In genomic region chr6:109050447-109051102, GRCh38 we compare ENCODE assay signal across 17 cellular contexts. TPM values are rescaled to one million over a fixed set of nuclear protein-coding genes. Genes with fewer than 3 reads are reported as not detected.
A peak's percentile ranks its signal among the peaks of the same experiment; 100 is the strongest.
DNase-seq lines count a peak whose midpoint lies in the region; TF ChIP-seq lines count a peak whose summit lies in the region.
"Had no signal": no experiment of that assay in that cellular context is flagged by ENCODE, and none has a peak within 500 bp of the region (broad histone marks: within the 10 kb centered on the region; RNA-seq: fewer than 3 reads in every experiment).

No MANE protein-coding gene starts in this region.

- H3K36me3 ChIP-seq in HEK293 (ENCODE audit: control insufficient read depth in 2 of 2, insufficient read depth in 1 of 2, low read length in 2 of 2) (no peaks in the 10 kb centered on the region), mammary epithelial cell (ENCODE audit: insufficient read depth, low read length) (no peaks in the 10 kb centered on the region), parathyroid adenoma (ENCODE audit: control insufficient read depth, insufficient read depth, low read length) (no peaks in the 10 kb centered on the region)

- H3K36me3 Mint-ChIP-seq in activated naive CD4-positive, alpha-beta T cell treated with anti-CD3 and anti-CD28 coated beads, Interleukin-2, amount 10 ng/mL, durations not matched to agents 7 days and 5 days = no peaks in the 10 kb centered on the region
- H3K36me3 Mint-ChIP-seq: CD8-positive, alpha-beta T cell had no signal

- H3K4me1 Mint-ChIP-seq in activated naive CD4-positive, alpha-beta T cell treated with anti-CD3 and anti-CD28 coated beads, Interleukin-2, amount 10 ng/mL, durations not matched to agents 7 days and 5 days = no peaks in the 10 kb centered on the region

- H3K4me2 ChIP-seq in mammary epithelial cell (ENCODE audit: insufficient read depth, low read depth, low read length) (peak overlapping the region; percentile 65), parathyroid adenoma (ENCODE audit: low read length) (no peak overlapping the region)

- CTCF ChIA-PET in HEK293 (lab: Yijun Ruan, JAX) (interaction anchor here (0.7 to 2.6 kb wide), 6 partner anchors 10 to 390 kb away, joined by 3 to 15 read pairs (median 4); no protein-coding TSS in a partner anchor), mammary epithelial cell (lab: Charles Lee; ENCODE audit: low non-redundant PET) (interaction anchor here (0.6 kb wide), 1 partner anchor 26 kb away, joined by 3 read pairs; no protein-coding TSS in a partner anchor)
- CTCF ChIA-PET in activated naive CD4-positive, alpha-beta T cell treated with anti-CD3 and anti-CD28 coated beads, Interleukin-2, amount 10 ng/mL, durations not matched to agents 7 days and 5 days (lab: Charles Lee) = interaction anchor here (0.5 to 1.8 kb wide), 3 partner anchors 37 to 136 kb away, joined by 3 to 7 read pairs (median 3); no protein-coding TSS in a partner anchor

- no peaks in the 10 kb centered on the region for H3K9me3 ChIP-seq in HEK293 (ENCODE audit: control insufficient read depth, insufficient read depth, low read depth, low read length)
- H3K9me3 ChIP-seq in mammary epithelial cell (replicated peaks; ENCODE audit: insufficient read depth, low read length) = no peaks in the 10 kb centered on the region
- H3K9me3 ChIP-seq in parathyroid adenoma (ENCODE audit: control insufficient read depth, low read length) = no peaks in the 10 kb centered on the region

- H3K27ac ChIP-seq in HEK293 (ENCODE audit: extremely low read depth, low read depth, low read length) (no peak overlapping the region), mammary epithelial cell (ENCODE audit: insufficient read depth, low read depth, low read length) (peak overlapping the region; percentile 15), parathyroid adenoma (no peak overlapping the region)
- H3K27ac ChIP-seq: BLaER1 treated with 17β-estradiol and CSF1 and Interleukin-3, amounts not matched to agents 10 nM and 100 nM; SK-N-MC had no signal

- no peak for TF ChIP-seq CTCF in HEK293 (tag by site-specific recombination; IDR thresholded peaks at IDR 0.05)
- TF ChIP-seq CTCF in mammary epithelial cell (conservative IDR thresholded peaks at IDR 0.05 in 1 of 2, IDR thresholded peaks at IDR 0.05 in 1 of 2; ENCODE audit: extremely low read depth in 1 of 2, insufficient read depth in 1 of 2, low read depth in 1 of 2, low read length in 2 of 2) = no peak
- no peak for TF ChIP-seq CTCF in parathyroid adenoma (IDR thresholded peaks at IDR 0.05)

- WGBS in mammary epithelial cell (ENCODE audit: low coverage, missing lambda C conversion rate) = 89% methylated on average over 1 of the region's 1 CpG

- H3K4me3 ChIP-seq in HEK293 (ENCODE audit: low read depth, low read length) = no peak overlapping the region
- no peak overlapping the region for H3K4me3 ChIP-seq in mammary epithelial cell (replicated peaks in 1 of 3; ENCODE audit: insufficient read depth in 1 of 3, low read depth in 2 of 3, low read length in 3 of 3)
- H3K4me3 ChIP-seq in parathyroid adenoma (ENCODE audit: low read depth, low read length) = no peak overlapping the region
- H3K4me3 ChIP-seq: BLaER1 treated with 17β-estradiol and CSF1 and Interleukin-3, amounts not matched to agents 10 nM and 100 nM; K562; SK-N-MC had no signal

- in situ Hi-C loops in mammary epithelial cell (cut with MboI; ENCODE audit: low sequenced_read_pairs in 2 of 2) = loop anchor here in 1 of 2 donors (25.0 kb wide), 1 partner anchor 163 kb away; no protein-coding TSS in a partner anchor

- H2AFZ ChIP-seq in mammary epithelial cell (ENCODE audit: low read depth, low read length) (no peak overlapping the region), parathyroid adenoma (peak overlapping the region; percentile 28)

- H3K9me3 Mint-ChIP-seq in activated naive CD4-positive, alpha-beta T cell treated with anti-CD3 and anti-CD28 coated beads, Interleukin-2, amount 10 ng/mL, durations not matched to agents 7 days and 5 days = no peaks in the 10 kb centered on the region
- H3K9me3 Mint-ChIP-seq: CD8-positive, alpha-beta T cell had no signal

- no peaks in the 10 kb centered on the region for H4K20me1 ChIP-seq in mammary epithelial cell (ENCODE audit: insufficient read depth, low read length)
- H4K20me1 ChIP-seq: BLaER1 treated with 17β-estradiol and CSF1 and Interleukin-3, amounts not matched to agents 10 nM and 100 nM had no signal

- H3K27me3 Mint-ChIP-seq in activated naive CD4-positive, alpha-beta T cell treated with anti-CD3 and anti-CD28 coated beads, Interleukin-2, amount 10 ng/mL, durations not matched to agents 7 days and 5 days = no peaks in the 10 kb centered on the region

- H3K79me2 ChIP-seq in mammary epithelial cell (ENCODE audit: insufficient read depth, low read length) (peaks cover 3% of the 10 kb centered on the region), parathyroid adenoma (peaks cover 36% of the 10 kb centered on the region)

- intact Hi-C loops in mammary epithelial cell (cut with micrococcal nuclease) = no loop called here

- BruUV-seq in mammary epithelial cell (replicated peaks; lab: Mats Ljungman, UMichigan) = no TSS peak

- H3K27ac Mint-ChIP-seq in activated naive CD4-positive, alpha-beta T cell treated with anti-CD3 and anti-CD28 coated beads, Interleukin-2, amount 10 ng/mL, durations not matched to agents 7 days and 5 days = no peak overlapping the region
- H3K27ac Mint-ChIP-seq: CD8-positive, alpha-beta T cell had no signal

- H3K4me3 Mint-ChIP-seq in activated naive CD4-positive, alpha-beta T cell treated with anti-CD3 and anti-CD28 coated beads, Interleukin-2, amount 10 ng/mL, durations not matched to agents 7 days and 5 days = no peak overlapping the region
- H3K4me3 Mint-ChIP-seq: CD8-positive, alpha-beta T cell had no signal

- dilution Hi-C loops in mammary epithelial cell (cut with HindIII; ENCODE audit: low sequenced_read_pairs) = loop anchor here (25.0 kb wide), 1 partner anchor 513 kb away; no protein-coding TSS in a partner anchor

- no peak overlapping the region for H3K9ac ChIP-seq in mammary epithelial cell (ENCODE audit: insufficient read depth, low read length)
- no peak overlapping the region for H3K9ac ChIP-seq in parathyroid adenoma
- H3K9ac ChIP-seq: BLaER1 treated with 17β-estradiol and CSF1 and Interleukin-3, amounts not matched to agents 10 nM and 100 nM had no signal

- no peaks in the 10 kb centered on the region for H3K27me3 ChIP-seq in mammary epithelial cell (ENCODE audit: insufficient read depth, low read length)
- no peaks in the 10 kb centered on the region for H3K27me3 ChIP-seq in parathyroid adenoma (ENCODE audit: control insufficient read depth, insufficient read depth, low read length)
- H3K27me3 ChIP-seq: BLaER1 treated with 17β-estradiol and CSF1 and Interleukin-3, amounts not matched to agents 10 nM and 100 nM had no signal

- POLR2A ChIA-PET in HEK293 (lab: Yijun Ruan, JAX) = interaction anchor here (0.6 to 1.2 kb wide), 3 partner anchors 39 to 385 kb away, joined by 3 to 4 read pairs (median 4); no protein-coding TSS in a partner anchor

- H3K4me1 ChIP-seq in HEK293 (ENCODE audit: control insufficient read depth, insufficient read depth, low read length) = peaks cover 30% of the 10 kb centered on the region
- H3K4me1 ChIP-seq in mammary epithelial cell (ENCODE audit: insufficient read depth, low read length) = peaks cover 12% of the 10 kb centered on the region
- peaks cover 18% of the 10 kb centered on the region for H3K4me1 ChIP-seq in parathyroid adenoma

- DNase-seq in NCI-H82 treated with DMSO at 0.1 percent for 48 hours (lab: John Stamatoyannopoulos, UW; ENCODE audit: unreplicated experiment) (peak; percentile 48), mammary epithelial cell (peak; percentile 35), MV-4-11 (lab: John Stamatoyannopoulos, UW) (no peak), hepatic stellate cell (ENCODE audit: low spot score) (no peak)
- DNase-seq in activated naive CD4-positive, alpha-beta T cell treated with anti-CD3 and anti-CD28 coated beads, Interleukin-2, amount 50 U/mL, for 16 hours = no peak
- no peak for DNase-seq in activated naive CD4-positive, alpha-beta T cell treated with anti-CD3 and anti-CD28 coated beads, Interleukin-2, amount 10 ng/mL, durations not matched to agents 7 days and 5 days
- DNase-seq: Calu3; CD8-positive, alpha-beta T cell; NCI-H187; NCI-H226; NK-92 treated with Interleukin-12 subunit alpha and Interleukin-12 subunit beta, amount 100 ng/mL, for 24 hours; SHP77 had no signal

TF ChIP-seq in HEK293, 187 proteins besides CTCF, POLR2A, EP300 and RAD21 (continues in another document):
- TF ChIP-seq ZNF175 (tag by site-specific recombination; IDR thresholded peaks at IDR 0.05) (no peak), ZNF10 (tag by site-specific recombination; IDR thresholded peaks at IDR 0.05) (peak; percentile 79), ZNF488 (tag by site-specific recombination; IDR thresholded peaks at IDR 0.05) (no peak), ZNF426 (tag by site-specific recombination; IDR thresholded peaks at IDR 0.05) (no peak), GLIS2 (tag by site-specific recombination; IDR thresholded peaks at IDR 0.05) (no peak), ZNF169 (tag by site-specific recombination; IDR thresholded peaks at IDR 0.05) (no peak), ZNF335 (tag by site-specific recombination; conservative IDR thresholded peaks at IDR 0.05) (0 out of 2 replicates have a peak, but pooled peaks have one; percentile 29)

RNA-seq across cellular contexts. Expression of gene SESN1, which starts 44.1 kb away (rescaled TPM):
- total RNA-seq in mammary epithelial cell = 10 to 100 TPM; 13.9 to 37.8 TPM
- polyA plus RNA-seq in mammary epithelial cell = 15.8 TPM
- 13.7 TPM for polyA minus RNA-seq in mammary epithelial cell

RNA-seq across cellular contexts. Expression of gene CEP57L1, which starts 44.7 kb away (rescaled TPM):
- 10 to 100 TPM; 17.7 to 23.6 TPM for total RNA-seq in mammary epithelial cell
- polyA plus RNA-seq in mammary epithelial cell = 11.0 TPM
- 0.72 TPM for polyA minus RNA-seq in mammary epithelial cell

Comparison
In these comparisons a context has a peak if more than half of its experiments do, and no peak if none do; other contexts are left out.
1. DNase-seq: peak in NCI-H82 treated with DMSO at 0.1 percent for 48 hours (single experiment) and mammary epithelial cell (single experiment); none in MV-4-11 (single experiment), activated naive CD4-positive, alpha-beta T cell treated with anti-CD3 and anti-CD28 coated beads, Interleukin-2, amount 50 U/mL, for 16 hours (single experiment), hepatic stellate cell (single experiment) and activated naive CD4-positive, alpha-beta T cell treated with anti-CD3 and anti-CD28 coated beads, Interleukin-2, amount 10 ng/mL, durations not matched to agents 7 days and 5 days (single experiment).